In the genomic region with DNA sequence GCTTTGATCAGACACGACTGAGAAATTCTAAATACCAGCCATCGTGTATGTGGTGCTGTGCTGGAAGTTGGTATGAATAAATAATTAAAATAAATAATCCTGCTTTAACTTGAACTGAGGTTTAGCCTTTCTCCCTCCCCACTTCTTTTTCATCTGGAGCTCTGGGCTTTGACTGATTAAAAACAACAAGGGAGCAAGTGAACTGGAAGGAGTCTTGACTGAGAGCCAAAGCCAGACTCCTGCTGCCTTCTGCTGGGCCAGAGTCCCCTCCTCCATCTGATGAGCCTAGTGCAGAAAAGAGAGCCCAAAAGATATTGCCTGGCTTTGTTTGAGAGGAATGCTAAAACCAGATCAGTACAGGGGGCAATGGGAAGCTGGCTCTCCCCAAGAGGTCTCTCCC, we compare ENCODE assay signal across 11 cellular contexts.
DNase-seq lines count a peak whose midpoint lies in the region; ATAC-seq and TF ChIP-seq lines count a peak whose summit lies in the region.
"Had no signal": no experiment of that assay in that cellular context is flagged by ENCODE, and none has a peak within 500 bp of the region (broad histone marks: within the 10 kb centered on the region; RNA-seq: fewer than 3 reads in every experiment).

No MANE protein-coding gene starts in this region.

- ATAC-seq in GM21825 (IDR thresholded peaks at IDR 0.05; ENCODE audit: unreplicated experiment) (peak; percentile 4), HG02970 (IDR thresholded peaks at IDR 0.05; ENCODE audit: low FRiP score, unreplicated experiment) (no peak)

- in situ Hi-C loops in G401 (cut with HindIII; ENCODE audit: low sequenced_read_pairs): no loop called here

- peak; percentile 69 for DNase-seq in G401 (ENCODE audit: low spot score)
- DNase-seq in NCI-H446 (lab: John Stamatoyannopoulos, UW): peak; percentile 74 to 87
- DNase-seq in medulla oblongata (ENCODE audit: extremely low spot score): peak; percentile 77
- DNase-seq in GM10266 (ENCODE audit: extremely low spot score): no peak
- DNase-seq in SHP77 (lab: John Stamatoyannopoulos, UW): no peak
- no peak for DNase-seq in SKM-1 (lab: John Stamatoyannopoulos, UW; ENCODE audit: unreplicated experiment)
- DNase-seq: colonic mucosa; NK-92 treated with Interleukin-12 subunit alpha and Interleukin-12 subunit beta, amount 100 ng/mL, for 24 hours; stimulated activated CD4-positive, alpha-beta T cell treated with anti-CD3 and anti-CD28 coated beads, Interleukin-2, amount 100 ng/mL, for 48 hours had no signal

- no peak for TF ChIP-seq CTCF in GM10266 (IDR thresholded peaks at IDR 0.05; ENCODE audit: control insufficient read depth, insufficient read depth, low read depth, missing control alignments)

Comparison
In these comparisons a context has a peak if more than half of its experiments do, and no peak if none do; other contexts are left out.
1. DNase-seq: peak in G401 (single experiment), NCI-H446 (2 of 2) and medulla oblongata (single experiment); none in GM10266 (single experiment), SHP77 (0 of 2) and SKM-1 (single experiment).